ENCODE assay signal across 9 cellular contexts in the genomic region with DNA sequence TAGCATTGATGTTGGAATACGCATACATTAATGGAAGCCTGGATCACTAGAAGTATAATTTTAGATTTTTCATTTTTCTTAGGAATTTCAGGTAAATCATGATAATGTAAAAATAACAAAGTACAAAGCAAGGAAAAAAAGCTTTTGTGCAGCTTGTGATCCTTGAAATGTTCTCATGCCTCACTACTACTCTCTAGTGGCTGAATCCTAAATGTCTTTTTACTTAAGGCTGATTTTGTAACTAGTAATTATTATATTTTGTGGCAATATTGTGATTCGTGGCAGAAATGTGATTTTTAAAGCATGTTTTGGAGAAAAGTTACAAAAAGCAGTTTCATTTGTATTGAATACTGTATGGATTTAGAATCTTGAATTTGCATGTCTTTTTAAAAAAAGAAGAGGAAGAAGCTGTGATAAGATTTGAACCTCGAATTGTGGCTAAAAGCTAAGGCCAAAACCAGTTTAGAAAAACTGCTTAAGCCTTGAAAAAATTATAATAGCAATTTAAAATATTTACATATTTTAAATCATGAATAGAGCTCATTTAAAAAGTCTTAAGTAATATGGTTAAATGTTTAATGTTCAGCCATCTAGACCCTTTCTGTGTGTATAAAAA. TPM values are rescaled to one million over a fixed set of nuclear protein-coding genes. Genes with fewer than 3 reads are reported as not detected.
DNase-seq lines count a peak whose midpoint lies in the region; ATAC-seq and TF ChIP-seq lines count a peak whose summit lies in the region.
"Had no signal": no experiment of that assay in that cellular context is flagged by ENCODE, and none has a peak within 500 bp of the region (broad histone marks: within the 10 kb centered on the region; RNA-seq: fewer than 3 reads in every experiment).

No MANE protein-coding gene starts in this region.

- DNase-seq in SIG-M5 treated with dmso at 0.1 percent for 504 hours (lab: John Stamatoyannopoulos, UW; ENCODE audit: unreplicated experiment), result peak; percentile 60
- DNase-seq in SIG-M5 (lab: John Stamatoyannopoulos, UW), result no peak
- DNase-seq in NT2/D1 (ENCODE audit: low read depth, low spot score), result peak; percentile 28
- DNase-seq in esophagus muscularis mucosa (ENCODE audit: extremely low spot score), result no peak
- peak; percentile 57 for DNase-seq in superior temporal gyrus (ENCODE audit: extremely low spot score)
- no peak for DNase-seq in CD8-positive, alpha-beta memory T cell
- no peak for DNase-seq in epidermal melanocyte (ENCODE audit: insufficient read length, low spot score)
- DNase-seq: NCI-H1417 treated with DMSO at 0.1 percent for 48 hours had no signal

- H3K36me3 ChIP-seq in NT2/D1 (ENCODE audit: insufficient read depth, insufficient read length, low read length) (peaks cover 76% of the 10 kb centered on the region), esophagus muscularis mucosa (peaks cover 36 to 70% (median 54%) of the 10 kb centered on the region in 4 donors)
- H3K36me3 ChIP-seq in CD8-positive, alpha-beta memory T cell (ENCODE audit: insufficient read depth, low read length), result peaks cover 30% of the 10 kb centered on the region

- H3K4me3 ChIP-seq in NT2/D1 (ENCODE audit: insufficient read length, low read depth) (no peak overlapping the region), esophagus muscularis mucosa (no peak overlapping the region)
- H3K4me3 ChIP-seq in CD8-positive, alpha-beta memory T cell (ENCODE audit: low read length), result no peak overlapping the region

- no peaks in the 10 kb centered on the region for H3K9me3 Mint-ChIP-seq in CD8-positive, alpha-beta memory T cell

- no peak for TF ChIP-seq POLR2A in esophagus muscularis mucosa (IDR thresholded peaks at IDR 0.05; ENCODE audit: low read depth)

- no peak for TF ChIP-seq EP300 in esophagus muscularis mucosa (IDR thresholded peaks at IDR 0.05)

- no peak overlapping the region for H3K27ac ChIP-seq in esophagus muscularis mucosa (replicated peaks in 1 of 4)
- no peak overlapping the region for H3K27ac ChIP-seq in CD8-positive, alpha-beta memory T cell (ENCODE audit: low read depth, low read length)

- peaks cover 13 to 74% (median 16%) of the 10 kb centered on the region in 3 donors for H3K36me3 Mint-ChIP-seq in CD8-positive, alpha-beta memory T cell

- ATAC-seq in GM21447 (IDR thresholded peaks at IDR 0.05; ENCODE audit: unreplicated experiment), result no peak

- WGBS in esophagus muscularis mucosa, result 79% methylated on average over 3 of the region's 3 CpGs

- peak; percentile 20 to 39 (median 29) for TF ChIP-seq CTCF in esophagus muscularis mucosa (IDR thresholded peaks at IDR 0.05)

- H3K4me3 Mint-ChIP-seq in CD8-positive, alpha-beta memory T cell, result no peak overlapping the region

- CTCF ChIA-PET in CD8-positive, alpha-beta memory T cell (lab: Charles Lee), result no interaction called here

- intact Hi-C loops in esophagus muscularis mucosa (cut with DNase I), result no loop called here

- H3K27ac Mint-ChIP-seq in CD8-positive, alpha-beta memory T cell, result no peak overlapping the region

- no peaks in the 10 kb centered on the region for H3K4me1 ChIP-seq in NT2/D1 (ENCODE audit: insufficient read depth, insufficient read length)
- H3K4me1 ChIP-seq in esophagus muscularis mucosa, result no peaks in the 10 kb centered on the region
- H3K4me1 ChIP-seq in CD8-positive, alpha-beta memory T cell (ENCODE audit: insufficient read depth, low read length), result no peaks in the 10 kb centered on the region

- POLR2A ChIA-PET in CD8-positive, alpha-beta memory T cell (lab: Charles Lee), result no interaction called here

- H3K9ac ChIP-seq in NT2/D1 (ENCODE audit: insufficient read length, low read depth), result no peak overlapping the region

- H3K27me3 Mint-ChIP-seq in CD8-positive, alpha-beta memory T cell, result no peaks in the 10 kb centered on the region

- H3K27me3 ChIP-seq in NT2/D1 (ENCODE audit: insufficient read depth, insufficient read length) (no peaks in the 10 kb centered on the region), esophagus muscularis mucosa (no peaks in the 10 kb centered on the region)
- no peaks in the 10 kb centered on the region for H3K27me3 ChIP-seq in CD8-positive, alpha-beta memory T cell (ENCODE audit: insufficient read depth, low read length, poor library complexity, severe bottlenecking)

- H3K4me1 Mint-ChIP-seq in CD8-positive, alpha-beta memory T cell, result peaks cover 12 to 17% (median 12%) of the 10 kb centered on the region in 3 donors

- H3K9me3 ChIP-seq in NT2/D1 (ENCODE audit: insufficient read depth, low read length) (no peaks in the 10 kb centered on the region), esophagus muscularis mucosa (no peaks in the 10 kb centered on the region)
- H3K9me3 ChIP-seq in CD8-positive, alpha-beta memory T cell (ENCODE audit: low read length), result no peaks in the 10 kb centered on the region

RNA-seq across cellular contexts. Expression of gene U2SURP, which starts 39.0 kb away (rescaled TPM):
- 10 to 100 TPM; 35.7 to 58.6 (median 45.2) TPM for total RNA-seq in esophagus muscularis mucosa
- 100 to 1,000 TPM; 146 to 148 TPM for total RNA-seq in CD8-positive, alpha-beta memory T cell
- 121 TPM for polyA plus RNA-seq in CD8-positive, alpha-beta memory T cell

Comparison
In these comparisons a context has a peak if more than half of its experiments do, and no peak if none do; other contexts are left out.
1. DNase-seq: peak in SIG-M5 treated with dmso at 0.1 percent for 504 hours (single experiment), NT2/D1 (single experiment) and superior temporal gyrus (single experiment); none in SIG-M5 (single experiment), esophagus muscularis mucosa (single experiment), CD8-positive, alpha-beta memory T cell (0 of 5) and epidermal melanocyte (single experiment).